In the genomic region with DNA sequence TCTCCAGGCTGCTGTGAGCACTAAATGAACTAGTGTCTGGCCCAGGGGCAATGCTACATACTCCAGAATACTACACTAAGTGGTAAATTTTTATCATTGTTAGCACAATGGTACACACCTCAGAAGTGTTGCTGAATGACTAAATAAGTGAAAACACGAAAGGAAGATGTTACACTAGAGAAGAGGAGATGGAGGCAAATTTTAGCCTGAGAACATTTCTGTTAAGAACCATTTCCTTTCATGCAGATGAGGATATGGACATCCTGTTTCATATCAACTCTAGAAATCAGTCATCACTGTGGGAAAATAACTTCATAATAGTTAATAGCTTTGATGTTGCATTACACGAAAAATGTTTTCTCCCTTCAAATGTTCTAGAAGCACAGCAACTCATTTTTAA, we compare ENCODE assay signal across 11 cellular contexts.
DNase-seq lines count a peak whose midpoint lies in the region; ATAC-seq, FAIRE-seq and TF ChIP-seq lines count a peak whose summit lies in the region.
"Had no signal": no experiment of that assay in that cellular context is flagged by ENCODE, and none has a peak within 500 bp of the region (broad histone marks: within the 10 kb centered on the region; RNA-seq: fewer than 3 reads in every experiment).

No MANE protein-coding gene starts in this region.

- in situ Hi-C loops in GM13977 (cut with MboI; ENCODE audit: low pct_unique_long_range_greater_than_20kb, low sequenced_read_pairs, unreplicated experiment), result loop anchor here (25.0 kb wide), 1 partner anchor 473 kb away; no protein-coding TSS in a partner anchor

- peaks cover 3% of the 10 kb centered on the region for H3K9me3 Mint-ChIP-seq in activated naive CD8-positive, alpha-beta T cell treated with anti-CD3 and anti-CD28 coated beads for 36 hours
- H3K9me3 Mint-ChIP-seq: nephron had no signal

- H3K27ac ChIP-seq in RWPE1, result no peak overlapping the region
- H3K27ac ChIP-seq: sigmoid colon, thoracic aorta had no signal

- no peak overlapping the region for H3K4me3 Mint-ChIP-seq in activated naive CD8-positive, alpha-beta T cell treated with anti-CD3 and anti-CD28 coated beads for 36 hours
- H3K4me3 Mint-ChIP-seq: nephron had no signal

- peak; percentile 85 for FAIRE-seq in GM19239 (lab: Jason Lieb, UNC)

- POLR2A ChIA-PET in RWPE1 (lab: Yijun Ruan, JAX; ENCODE audit: low non-redundant PET), result no interaction called here

- no peaks in the 10 kb centered on the region for H3K27me3 Mint-ChIP-seq in activated naive CD8-positive, alpha-beta T cell treated with anti-CD3 and anti-CD28 coated beads for 36 hours

- peaks cover 43% of the 10 kb centered on the region for H3K4me1 Mint-ChIP-seq in activated naive CD8-positive, alpha-beta T cell treated with anti-CD3 and anti-CD28 coated beads for 36 hours

- H3K27ac Mint-ChIP-seq in activated naive CD8-positive, alpha-beta T cell treated with anti-CD3 and anti-CD28 coated beads for 36 hours, result peak overlapping the region; percentile 65
- H3K27ac Mint-ChIP-seq: nephron had no signal

- CTCF ChIA-PET in RWPE1 (lab: Yijun Ruan, JAX), result no interaction called here

- TF ChIP-seq CTCF in GM13977 (IDR thresholded peaks at IDR 0.05; ENCODE audit: extremely low read depth, insufficient read depth, missing control alignments), result no peak
- TF ChIP-seq CTCF in RWPE1 (conservative IDR thresholded peaks at IDR 0.05; ENCODE audit: low read depth), result no peak

- DNase-seq in GM13977 (ENCODE audit: low spot score) (peak; percentile 19), GM19239 (ENCODE audit: insufficient read length, low spot score) (no peak), RWPE1 (ENCODE audit: low spot score) (no peak), NCI-H2107 (lab: John Stamatoyannopoulos, UW) (no peak), Ammon's horn (ENCODE audit: low spot score) (no peak)
- DNase-seq in activated naive CD8-positive, alpha-beta T cell treated with anti-CD3 and anti-CD28 coated beads for 36 hours, result no peak
- DNase-seq in central memory CD4-positive, alpha-beta T cell, result no peak
- DNase-seq: sigmoid colon had no signal

- ATAC-seq in HG03139 (IDR thresholded peaks at IDR 0.05; ENCODE audit: unreplicated experiment), result peak; percentile 44

- H3K36me3 Mint-ChIP-seq in activated naive CD8-positive, alpha-beta T cell treated with anti-CD3 and anti-CD28 coated beads for 36 hours, result peaks cover 3% of the 10 kb centered on the region
